12 cellular contexts compared by ENCODE assay signal in the genomic region with DNA sequence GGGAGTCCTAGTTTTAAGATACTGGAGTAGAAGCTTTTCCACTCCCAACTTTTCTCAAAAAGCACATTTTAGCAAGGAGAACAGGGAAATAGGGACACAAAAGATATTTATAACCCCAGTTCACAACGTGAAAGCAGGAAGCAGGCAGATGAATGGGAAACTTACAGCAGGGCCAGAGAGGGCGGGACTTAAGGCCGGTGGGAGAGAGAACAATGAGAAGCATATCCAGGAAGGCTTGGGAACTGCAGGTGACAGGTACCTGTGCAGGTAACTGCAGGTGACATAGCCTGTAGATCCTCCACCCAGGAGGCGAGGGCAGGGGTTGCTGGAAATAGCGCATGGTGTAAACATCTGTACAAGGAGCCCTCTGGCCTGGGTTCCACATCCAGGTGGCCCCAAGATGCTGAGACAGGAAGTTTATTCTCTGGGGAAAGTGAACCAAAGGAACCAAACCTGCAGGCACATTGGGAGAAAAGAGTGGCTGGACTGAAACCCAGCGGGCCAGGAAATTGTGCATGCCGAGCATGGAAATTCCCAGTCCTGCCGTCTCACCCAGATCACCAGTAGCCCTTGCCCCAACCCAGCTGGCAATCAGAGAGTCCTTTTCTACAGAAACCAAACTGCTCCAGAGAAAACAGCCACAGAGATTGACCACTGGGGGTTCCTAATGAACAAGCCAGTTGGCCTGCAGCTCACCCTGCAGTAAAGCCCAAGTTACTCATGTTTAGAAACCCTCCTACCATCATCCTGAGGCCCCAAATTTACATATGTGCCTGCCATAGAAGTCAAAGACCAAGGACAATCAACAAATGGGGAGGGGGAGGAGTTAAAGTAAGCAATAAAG. TPM values are rescaled to one million over a fixed set of nuclear protein-coding genes. Genes with fewer than 3 reads are reported as not detected.
A peak's percentile ranks its signal among the peaks of the same experiment; 100 is the strongest.
DNase-seq lines count a peak whose midpoint lies in the region; ATAC-seq and TF ChIP-seq lines count a peak whose summit lies in the region.
"Had no signal": no experiment of that assay in that cellular context is flagged by ENCODE, and none has a peak within 500 bp of the region (broad histone marks: within the 10 kb centered on the region; RNA-seq: fewer than 3 reads in every experiment).

No MANE protein-coding gene starts in this region.

- H3K4me2 ChIP-seq in BLaER1, result peak overlapping the region; percentile 52
- peak overlapping the region; percentile 20 for H3K4me2 ChIP-seq in H9 (ENCODE audit: insufficient read depth, insufficient read length, low read length)

- no peak overlapping the region for H3K27ac ChIP-seq in BLaER1
- no peak overlapping the region for H3K27ac ChIP-seq in H9 (ENCODE audit: insufficient read length, low read depth, low read length)

- no peak overlapping the region for H2BK5ac ChIP-seq in H9 (ENCODE audit: insufficient read length, low read length)

- no peaks in the 10 kb centered on the region for H3K79me1 ChIP-seq in H9 (ENCODE audit: insufficient read depth, low read depth, low read length, poor library complexity, severe bottlenecking)

- no peak overlapping the region for H3T11ph ChIP-seq in H9 (ENCODE audit: low read length)

- in situ Hi-C loops in HAP-1 (cut with MboI; ENCODE audit: low sequenced_read_pairs), result no loop called here

- no peaks in the 10 kb centered on the region for H3K23me2 ChIP-seq in H9 (ENCODE audit: insufficient read length, low read depth, low read length, poor library complexity, severe bottlenecking)

- H2AK5ac ChIP-seq in H9 (ENCODE audit: insufficient read length, low read length), result no peak overlapping the region

- DNase-seq in H9, result peak; percentile 81
- no peak for DNase-seq in T-cell
- DNase-seq in left kidney (ENCODE audit: low read depth, low spot score), result peak; percentile 63
- DNase-seq in HAP-1 (ENCODE audit: low spot score in 2 of 2), result no peak
- DNase-seq in dermis blood vessel endothelial cell, result no peak
- DNase-seq: COR-L47, Right ventricle myocardium superior had no signal

- H2BK20ac ChIP-seq in H9 (ENCODE audit: low read depth, low read length, poor library complexity, severe bottlenecking), result no peak overlapping the region

- H3K4me1 Mint-ChIP-seq in H9, result peaks cover 26 to 29% of the 10 kb centered on the region in 2 experiments
- peaks cover 84 to 88% (median 86%) of the 10 kb centered on the region in 3 donors for H3K4me1 Mint-ChIP-seq in T-cell

- ATAC-seq in T-cell (replicated peaks in 1 of 4), result no peak
- ATAC-seq in GM18511 (IDR thresholded peaks at IDR 0.05; ENCODE audit: unreplicated experiment), result no peak
- no peak for ATAC-seq in HG03135 (IDR thresholded peaks at IDR 0.05; ENCODE audit: unreplicated experiment)
- ATAC-seq: K562 had no signal

- no peaks in the 10 kb centered on the region for H3K36me3 ChIP-seq in BLaER1
- H3K36me3 ChIP-seq in HAP-1 (replicated peaks), result no peaks in the 10 kb centered on the region

- no peaks in the 10 kb centered on the region for H3K79me2 ChIP-seq in H9 (ENCODE audit: insufficient read depth, low read length)

- WGBS in H9 (ENCODE audit: extremely low coverage, insufficient read length, low lambda C conversion rate), result no CpG with 5 or more reads among the region's 8 CpGs

- H3K18ac ChIP-seq in H9 (ENCODE audit: insufficient read length, low read depth, low read length), result no peak overlapping the region

- H3K27me3 ChIP-seq in BLaER1 (no peaks in the 10 kb centered on the region), H9 (ENCODE audit: insufficient read depth, low read length) (no peaks in the 10 kb centered on the region), HAP-1 (ENCODE audit: low read depth) (no peaks in the 10 kb centered on the region; the same call in 1 of the 2 replicates)

- H3K4ac ChIP-seq in H9 (ENCODE audit: low read depth, low read length), result no peak overlapping the region

- H2BK12ac ChIP-seq in H9 (ENCODE audit: insufficient read length, low read depth, low read length), result no peak overlapping the region

- H4K8ac ChIP-seq in H9 (replicated peaks; ENCODE audit: insufficient read length, low read depth, low read length), result no peak overlapping the region

- no peak overlapping the region for H4K5ac ChIP-seq in H9 (ENCODE audit: insufficient read length, low read depth, low read length)

- H4K20me1 ChIP-seq in BLaER1 (no peaks in the 10 kb centered on the region), H9 (ENCODE audit: control insufficient read depth, insufficient read depth, insufficient read length) (no peaks in the 10 kb centered on the region)

- H3K27ac Mint-ChIP-seq in H9 (0 out of 7 replicates have a peak overlapping the region, but pooled peaks of 1 of the 3 experiments have one; percentile 55), T-cell (peak overlapping the region; percentile 71 to 79)

- no peak overlapping the region for H4K91ac ChIP-seq in H9 (ENCODE audit: insufficient read length, low read depth, low read length)

- peaks cover 3 to 8% of the 10 kb centered on the region in 2 experiments; a peak in 3 of 5 replicates for H3K9me3 Mint-ChIP-seq in H9
- H3K9me3 Mint-ChIP-seq in T-cell, result no peaks in the 10 kb centered on the region

- H3K4me1 ChIP-seq in BLaER1 (peaks cover 67% of the 10 kb centered on the region), H9 (ENCODE audit: insufficient read depth, low read length) (peaks cover 8% of the 10 kb centered on the region; the same call in 1 of the 2 replicates), HAP-1 (no peaks in the 10 kb centered on the region)

- H3K4me3 Mint-ChIP-seq in H9 (peak overlapping the region in 1 of 2 experiments; percentile 40; a peak in 2 of 5 replicates), T-cell (peak overlapping the region in 1 of 3 donors; percentile 33)

- H3K27me3 Mint-ChIP-seq in H9 (ENCODE audit: low read depth) (peaks cover 21% of the 10 kb centered on the region), T-cell (no peaks in the 10 kb centered on the region)

- POLR2A ChIA-PET in T-cell (lab: Charles Lee), result no interaction called here

- peaks cover 9% of the 10 kb centered on the region; the same call in 1 of the 2 replicates for H3K9me3 ChIP-seq in BLaER1
- H3K9me3 ChIP-seq in H9 (ENCODE audit: control insufficient read depth, low read depth, low read length), result no peaks in the 10 kb centered on the region
- H3K9me3 ChIP-seq in HAP-1, result no peaks in the 10 kb centered on the region

- H2BK120ac ChIP-seq in H9 (ENCODE audit: low read depth, low read length, poor library complexity, severe bottlenecking), result no peak overlapping the region

- peak overlapping the region; percentile 18 for H2AFZ ChIP-seq in H9 (ENCODE audit: low read length)

- TF ChIP-seq CTCF in H9 (conservative IDR thresholded peaks at IDR 0.05), result peak; percentile 14; the same call in 1 of the 3 replicates

- no peak overlapping the region for H3K14ac ChIP-seq in H9 (ENCODE audit: insufficient read depth, low read length)

- CTCF ChIA-PET in T-cell (lab: Charles Lee), result interaction anchor here in 1 of 2 donors (0.7 to 1.4 kb wide), 2 partner anchors 14 to 17 kb away, joined by 7 to 8 read pairs; no protein-coding TSS in a partner anchor

- H3K4me3 ChIP-seq in BLaER1, result no peak overlapping the region
- H3K4me3 ChIP-seq in HAP-1, result no peak overlapping the region
- H3K4me3 ChIP-seq: K562 had no signal

- no peak overlapping the region for H3K56ac ChIP-seq in H9 (ENCODE audit: insufficient read length, low read depth, low read length)

- H3K36me3 Mint-ChIP-seq in H9 (ENCODE audit: insufficient read depth in 1 of 3, low read depth in 3 of 3), result no peaks in the 10 kb centered on the region; a peak in 1 of 7 replicates
- no peaks in the 10 kb centered on the region for H3K36me3 Mint-ChIP-seq in T-cell

- no peak overlapping the region for H3K9ac ChIP-seq in BLaER1
- H3K9ac ChIP-seq in H9 (ENCODE audit: extremely low read depth, insufficient read length, low read length), result no peak overlapping the region

- H3K23ac ChIP-seq in H9 (ENCODE audit: insufficient read length, low read depth, low read length), result no peak overlapping the region

- no peak overlapping the region for H2BK15ac ChIP-seq in H9 (ENCODE audit: low read depth, low read length)

RNA-seq across cellular contexts. Expression of gene COL6A3, which starts 24.3 kb away (rescaled TPM):
- 0.66 and 0.81 TPM in 2 replicates for total RNA-seq in H9 (2021)
- 1 to 10 TPM; 1.5 to 2.9 (median 2.5) TPM for total RNA-seq in T-cell
- total RNA-seq in dermis blood vessel endothelial cell, result 6.3 and 14.6 TPM in 2 replicates

RNA-seq across cellular contexts. Expression of gene MLPH, which starts 48.7 kb away (rescaled TPM):
- total RNA-seq in H9 (2021) (3.4 TPM in 2 replicates), T-cell (1 to 10 TPM in 1 of 5 donors, under 1 TPM in 2, not detected in 2; 0.55 to 1.4 (median 0.72) TPM), dermis blood vessel endothelial cell (0.28 and 1.0 TPM in 2 replicates)
- total RNA-seq: activated CD8-positive, alpha-beta memory T cell treated with anti-CD3 and anti-CD28 coated beads for 36 hours had no signal

Comparison
In these comparisons a context has a peak if more than half of its experiments do, and no peak if none do; other contexts are left out.
1. DNase-seq: peak in H9 (single experiment) and left kidney (single experiment); none in T-cell (0 of 34), HAP-1 (0 of 2) and dermis blood vessel endothelial cell (single experiment).